Comparison of ENCODE assay signal across 27 cellular contexts in the genomic region with DNA sequence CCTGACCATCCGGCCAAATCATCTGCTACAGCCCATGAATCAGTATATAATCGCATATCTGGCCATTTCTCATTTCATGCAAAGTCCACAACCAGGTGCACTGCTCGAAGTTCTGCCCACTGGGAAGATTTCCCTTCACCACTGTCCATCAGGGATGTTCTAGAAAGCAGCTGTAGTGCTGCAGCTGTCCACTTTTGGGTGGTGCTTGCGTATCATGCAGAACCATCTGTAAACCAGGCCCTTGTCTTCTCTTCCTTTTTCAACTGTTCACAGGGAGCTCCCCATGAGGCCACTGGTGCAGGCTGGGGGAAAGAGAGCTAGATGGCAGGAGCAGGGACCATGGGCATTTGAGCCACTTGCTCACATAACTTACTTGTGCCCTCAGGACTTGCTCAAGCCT.
"Had no signal": no experiment of that assay in that cellular context is flagged by ENCODE, and none has a peak within 500 bp of the region (broad histone marks: within the 10 kb centered on the region; RNA-seq: fewer than 3 reads in every experiment).

No MANE protein-coding gene starts in this region.

- H3K4me3 ChIP-seq: colonic mucosa, coronary artery, dorsolateral prefrontal cortex, esophagus muscularis mucosa, esophagus squamous epithelium, gastrocnemius medialis, gastroesophageal sphincter, heart left ventricle, heart right ventricle had no signal

- ATAC-seq: effector memory CD8-positive, alpha-beta T cell; esophagus mucosa; foreskin keratinocyte; gastrocnemius medialis; gastroesophageal sphincter; heart left ventricle; heart right ventricle had no signal

- H3K36me3 ChIP-seq: colonic mucosa, esophagus muscularis mucosa, esophagus squamous epithelium, gastrocnemius medialis, gastroesophageal sphincter, heart left ventricle, heart right ventricle had no signal

- H3K9me3 ChIP-seq: colonic mucosa, esophagus muscularis mucosa, esophagus squamous epithelium, gastrocnemius medialis, gastroesophageal sphincter, heart left ventricle, heart right ventricle had no signal

- DNase-seq: colonic mucosa; cortex of kidney; dermis blood vessel endothelial cell; dorsolateral prefrontal cortex; effector CD4-positive, alpha-beta T cell; effector CD8-positive, alpha-beta T cell; effector memory CD4-positive, alpha-beta T cell; effector memory CD8-positive, alpha-beta T cell; endodermal cell; esophagus squamous epithelium; foreskin fibroblast; foreskin keratinocyte; foreskin melanocyte; gastrocnemius medialis; glutamatergic neuron; head of caudate nucleus; heart left ventricle; heart right ventricle had no signal

- H3K27me3 ChIP-seq: colonic mucosa, dorsolateral prefrontal cortex, esophagus muscularis mucosa, esophagus squamous epithelium, foreskin keratinocyte, gastrocnemius medialis, gastroesophageal sphincter, heart left ventricle, heart right ventricle had no signal

- H3K27ac ChIP-seq: colonic mucosa, coronary artery, dorsolateral prefrontal cortex, epithelial cell of prostate, esophagus muscularis mucosa, esophagus squamous epithelium, foreskin keratinocyte, gastrocnemius medialis, gastroesophageal sphincter, heart left ventricle, heart right ventricle had no signal

- FAIRE-seq: colon, endometrium, endothelial cell of umbilical vein, frontal cortex had no signal

- H3K4me1 ChIP-seq: colonic mucosa, esophagus muscularis mucosa, esophagus squamous epithelium, foreskin keratinocyte, gastrocnemius medialis, gastroesophageal sphincter, heart left ventricle, heart right ventricle had no signal
